ENCODE assay signal across 15 cellular contexts in genomic region chr14:52926994-52927393, GRCh38. TPM values are rescaled to one million over a fixed set of nuclear protein-coding genes. Genes with fewer than 3 reads are reported as not detected.
DNase-seq lines count a peak whose midpoint lies in the region; ATAC-seq and TF ChIP-seq lines count a peak whose summit lies in the region.
"Had no signal": no experiment of that assay in that cellular context is flagged by ENCODE, and none has a peak within 500 bp of the region (broad histone marks: within the 10 kb centered on the region; RNA-seq: fewer than 3 reads in every experiment).

No MANE protein-coding gene starts in this region.

- H3F3A ChIP-seq in SK-N-SH (replicated peaks; ENCODE audit: insufficient read depth), result peaks cover 56% of the 10 kb centered on the region

- H3K4me3 ChIP-seq in SK-N-SH (ENCODE audit: low read depth in 2 of 2, low read length in 1 of 2) (no peak overlapping the region), fibroblast of villous mesenchyme (ENCODE audit: low read depth, low read length) (no peak overlapping the region), subcutaneous abdominal adipose tissue (ENCODE audit: low read depth in 1 of 5, low read length in 5 of 5) (no peak overlapping the region), SJCRH30 (no peak overlapping the region)
- H3K4me3 ChIP-seq: heart right ventricle, lung, prostate gland, suprapubic skin had no signal

- no peak overlapping the region for H2AFZ ChIP-seq in SK-N-SH (ENCODE audit: low read depth)

- TF ChIP-seq CTCF in SK-N-SH (IDR thresholded peaks at IDR 0.05) (no peak), fibroblast of villous mesenchyme (IDR thresholded peaks at IDR 0.05; ENCODE audit: insufficient read depth, low read depth, low read length) (no peak)

- no peak for ATAC-seq in GM21576 (IDR thresholded peaks at IDR 0.05; ENCODE audit: unreplicated experiment)

- H3K27me3 ChIP-seq in SK-N-SH (ENCODE audit: insufficient read depth), result no peaks in the 10 kb centered on the region
- no peaks in the 10 kb centered on the region for H3K27me3 ChIP-seq in subcutaneous abdominal adipose tissue (ENCODE audit: control insufficient read depth in 5 of 5, insufficient read depth in 4 of 5, low read length in 5 of 5)
- H3K27me3 ChIP-seq in SJCRH30, result no peaks in the 10 kb centered on the region
- H3K27me3 ChIP-seq: heart right ventricle, suprapubic skin had no signal

- DNase-seq in NCI-H345 (lab: John Stamatoyannopoulos, UW), result peak; percentile 32
- DNase-seq in NCI-H345 treated with DMSO at 0.1 percent for 48 hours (lab: John Stamatoyannopoulos, UW; ENCODE audit: unreplicated experiment), result no peak
- DNase-seq in SK-N-SH, result no peak
- peak; percentile 63 for DNase-seq in fibroblast of villous mesenchyme (ENCODE audit: low read depth)
- DNase-seq in SJCRH30, result no peak
- DNase-seq in C1 segment of cervical spinal cord (lab: John Stamatoyannopoulos, UW), result no peak
- DNase-seq: activated CD4-positive, alpha-beta T cell treated with anti-CD3 and anti-CD28 coated beads, Interleukin-2, amount 50 U/mL, for 48 hours; activated naive CD4-positive, alpha-beta T cell; DMS153; heart right ventricle had no signal

- peak overlapping the region; percentile 37; the same call in 1 of the 2 replicates for H3K4me2 ChIP-seq in SK-N-SH

- H4K20me1 ChIP-seq in SK-N-SH (ENCODE audit: insufficient read depth), result peaks cover 99% of the 10 kb centered on the region

- no peak for TF ChIP-seq RAD21 in SK-N-SH (IDR thresholded peaks at IDR 0.05; ENCODE audit: low read length)

- H3K79me2 ChIP-seq in SK-N-SH (ENCODE audit: insufficient read depth), result peaks cover 100% of the 10 kb centered on the region

- H3K27ac ChIP-seq in SK-N-SH (ENCODE audit: low read depth in 2 of 2, low read length in 1 of 2) (peak overlapping the region in 1 of 2 experiments; percentile 58; a peak in 1 of 4 replicates), subcutaneous abdominal adipose tissue (ENCODE audit: low read depth, low read length) (peak overlapping the region; percentile 67), SJCRH30 (no peak overlapping the region)
- H3K27ac ChIP-seq: prostate gland, suprapubic skin had no signal

- peaks cover 8 to 33% of the 10 kb centered on the region in 2 experiments for H3K4me1 ChIP-seq in SK-N-SH (ENCODE audit: control insufficient read depth in 1 of 2, insufficient read depth in 2 of 2, low read depth in 1 of 2, low read length in 1 of 2)
- peaks cover 6 to 84% (median 58%) of the 10 kb centered on the region in 5 donors for H3K4me1 ChIP-seq in subcutaneous abdominal adipose tissue (ENCODE audit: control insufficient read depth in 5 of 5, insufficient read depth in 5 of 5, low read length in 5 of 5)
- H3K4me1 ChIP-seq in SJCRH30, result peaks cover 14% of the 10 kb centered on the region; the same call in 1 of the 2 replicates
- H3K4me1 ChIP-seq: prostate gland had no signal

- H3K9me3 ChIP-seq in SK-N-SH (no peaks in the 10 kb centered on the region), subcutaneous abdominal adipose tissue (ENCODE audit: control insufficient read depth in 5 of 5, low read length in 5 of 5) (no peaks in the 10 kb centered on the region), SJCRH30 (replicated peaks) (no peaks in the 10 kb centered on the region)
- H3K9me3 ChIP-seq: heart right ventricle, prostate gland, suprapubic skin had no signal

- TF ChIP-seq EP300 in SK-N-SH (IDR thresholded peaks at IDR 0.05; ENCODE audit: borderline replicate concordance in 1 of 2, low read depth in 1 of 2, low read length in 1 of 2), result no peak

- 13% methylated on average over 1 of the region's 1 CpG for WGBS in SK-N-SH (ENCODE audit: low lambda C conversion rate)

- H3K9ac ChIP-seq in SK-N-SH (no peak overlapping the region), subcutaneous abdominal adipose tissue (ENCODE audit: low read length in 5 of 5) (no peak overlapping the region)

- H3K9me2 ChIP-seq in SK-N-SH, result no peaks in the 10 kb centered on the region

- CTCF ChIA-PET in SK-N-SH (lab: Yijun Ruan, JAX), result no interaction called here

- H3K36me3 ChIP-seq in SK-N-SH (replicated peaks in 1 of 2; ENCODE audit: control insufficient read depth in 1 of 2, insufficient read depth in 2 of 2, low read length in 1 of 2) (peaks cover 0 to 2% of the 10 kb centered on the region in 2 experiments), subcutaneous abdominal adipose tissue (ENCODE audit: control insufficient read depth in 5 of 5, insufficient read depth in 5 of 5, low read length in 5 of 5) (no peaks in the 10 kb centered on the region), SJCRH30 (0 out of 2 replicates have a peak, but pooled peaks cover 2% of the 10 kb centered on the region)
- H3K36me3 ChIP-seq: heart right ventricle, prostate gland, suprapubic skin had no signal

- POLR2A ChIA-PET in SK-N-SH (lab: Yijun Ruan, JAX), result no interaction called here

TF ChIP-seq in SK-N-SH, 30 proteins besides CTCF, POLR2A, EP300 and RAD21:
- TF ChIP-seq ELF1 (IDR thresholded peaks at IDR 0.05) (no peak), CHD2 (IDR thresholded peaks at IDR 0.05; ENCODE audit: low read length, partially characterized antibody) (no peak), GATA2 (CRISPR knock-in tag; IDR thresholded peaks at IDR 0.05) (no peak), TAF1 (IDR thresholded peaks at IDR 0.05; ENCODE audit: borderline replicate concordance, low read depth, low read length) (no peak), FOSL2 (IDR thresholded peaks at IDR 0.05; ENCODE audit: borderline replicate concordance, low read depth) (peak; percentile 42; the same call in 1 of the 2 replicates), JUND (IDR thresholded peaks at IDR 0.05) (0 out of 2 replicates have a peak, but pooled peaks have one; percentile 21), IRF3 (IDR thresholded peaks at IDR 0.05; ENCODE audit: low read depth, low read length) (no peak), TEAD4 (IDR thresholded peaks at IDR 0.05; ENCODE audit: borderline replicate concordance, insufficient read depth) (no peak), ZBTB33 (IDR thresholded peaks at IDR 0.05; ENCODE audit: borderline replicate concordance, low read depth) (no peak), RXRA (IDR thresholded peaks at IDR 0.05; ENCODE audit: borderline replicate concordance, low read depth) (no peak), FOXM1 (IDR thresholded peaks at IDR 0.05; ENCODE audit: low read depth) (no peak), REST (IDR thresholded peaks at IDR 0.05; ENCODE audit: low read depth, low read length) (no peak)
TF ChIP-seq in SK-N-SH: peak in this region for 2.

RNA-seq across cellular contexts. Expression of gene FERMT2, which starts 23.9 kb away (rescaled TPM):
- 40.1 and 54.5 TPM in 2 replicates for polyA plus RNA-seq in SK-N-SH (2012; rRNA removed)
- 55.0 and 64.1 TPM in 2 replicates for polyA plus RNA-seq in SK-N-SH (2012; cell fraction: cytosol; rRNA removed)
- polyA plus RNA-seq in SK-N-SH (2012; cell fraction: nucleus; rRNA removed), result 45.4 and 71.7 TPM in 2 replicates
- total RNA-seq in fibroblast of villous mesenchyme, result 266 and 320 TPM in 2 replicates
- 62.5 and 65.3 TPM in 2 replicates for total RNA-seq in SJCRH30 (2014; rRNA removed; shearing (Covaris generic))

Comparison
In these comparisons a context has a peak if more than half of its experiments do, and no peak if none do; other contexts are left out.
1. DNase-seq: peak in NCI-H345 (single experiment) and fibroblast of villous mesenchyme (single experiment); none in NCI-H345 treated with DMSO at 0.1 percent for 48 hours (single experiment), SK-N-SH (single experiment), SJCRH30 (0 of 2) and C1 segment of cervical spinal cord (0 of 14).